ENCODE assay signal across 2 cellular contexts in genomic region chr19:7703332-7703731, GRCh38.
TF ChIP-seq lines count a peak whose summit lies in the region.

No MANE protein-coding gene starts in this region.

TF ChIP-seq in GM12891, 5 proteins besides CTCF, POLR2A, EP300 and RAD21 (continued from another document):
- no peak for TF ChIP-seq SPI1 (IDR thresholded peaks at IDR 0.05; ENCODE audit: low read depth, low read length)

TF ChIP-seq in SK-N-SH treated with all-trans-retinoic acid at 6 μM for 48 hours, 23 proteins besides CTCF, POLR2A, EP300 and RAD21:
- no peak for TF ChIP-seq CSRNP3 (CRISPR knock-in tag; IDR thresholded peaks at IDR 0.05)
- TF ChIP-seq BACH2 (CRISPR knock-in tag; IDR thresholded peaks at IDR 0.05; ENCODE audit: borderline replicate concordance) = no peak
- no peak for TF ChIP-seq ZNF8 (CRISPR knock-in tag; IDR thresholded peaks at IDR 0.05)
- TF ChIP-seq POU6F1 (CRISPR knock-in tag; IDR thresholded peaks at IDR 0.05; ENCODE audit: borderline replicate concordance, low read depth) = no peak
- TF ChIP-seq TOX (CRISPR knock-in tag; IDR thresholded peaks at IDR 0.05; ENCODE audit: borderline replicate concordance) = no peak
- TF ChIP-seq TCF4 (CRISPR knock-in tag; IDR thresholded peaks at IDR 0.05; ENCODE audit: borderline replicate concordance) = no peak
- no peak for TF ChIP-seq ZC3H10 (CRISPR knock-in tag; IDR thresholded peaks at IDR 0.05)
- no peak for TF ChIP-seq ESRRG (CRISPR knock-in tag; IDR thresholded peaks at IDR 0.05)
- TF ChIP-seq PPARA (CRISPR knock-in tag; IDR thresholded peaks at IDR 0.05; ENCODE audit: borderline replicate concordance) = no peak
- no peak for TF ChIP-seq ISL1 (CRISPR knock-in tag; IDR thresholded peaks at IDR 0.05)
- no peak for TF ChIP-seq ZFP3 (CRISPR knock-in tag; IDR thresholded peaks at IDR 0.05)
- no peak for TF ChIP-seq CREB5 (CRISPR knock-in tag; IDR thresholded peaks at IDR 0.05; ENCODE audit: low read depth)
- no peak for TF ChIP-seq OSR1 (CRISPR knock-in tag; IDR thresholded peaks at IDR 0.05)
- TF ChIP-seq GLIS3 (CRISPR knock-in tag; IDR thresholded peaks at IDR 0.05) = no peak
